In genomic region chr2:47562548-47562947, GRCh38 we compare ENCODE assay signal across 24 cellular contexts. TPM values are rescaled to one million over a fixed set of nuclear protein-coding genes. Genes with fewer than 3 reads are reported as not detected.
DNase-seq lines count a peak whose midpoint lies in the region; ATAC-seq and TF ChIP-seq lines count a peak whose summit lies in the region.
"Had no signal": no experiment of that assay in that cellular context is flagged by ENCODE, and none has a peak within 500 bp of the region (broad histone marks: within the 10 kb centered on the region; RNA-seq: fewer than 3 reads in every experiment).

No MANE protein-coding gene starts in this region.

- H3K4me1 Mint-ChIP-seq in endodermal cell = peaks cover 64% of the 10 kb centered on the region
- H3K4me1 Mint-ChIP-seq: CD14-positive monocyte; CD4-positive, alpha-beta memory T cell; CD4-positive, CD25-positive, alpha-beta regulatory T cell; CD8-positive, alpha-beta memory T cell had no signal

- no peak overlapping the region for H3K4me3 Mint-ChIP-seq in endodermal cell
- H3K4me3 Mint-ChIP-seq: CD14-positive monocyte; CD4-positive, alpha-beta memory T cell; CD8-positive, alpha-beta memory T cell had no signal

- H4K91ac ChIP-seq in trophoblast cell (ENCODE audit: low read depth, low read length) = no peak overlapping the region

- intact Hi-C loops in right lobe of liver (cut with DNase I) = no loop called here

- H3K27me3 ChIP-seq in endodermal cell (ENCODE audit: control insufficient read depth, insufficient read depth, low read length, poor library complexity, severe bottlenecking) (no peaks in the 10 kb centered on the region), trophoblast cell (ENCODE audit: insufficient read depth, low read length) (no peaks in the 10 kb centered on the region), right lobe of liver (no peaks in the 10 kb centered on the region)

- ATAC-seq in right lobe of liver = no peak
- ATAC-seq in GM21825 (IDR thresholded peaks at IDR 0.05; ENCODE audit: unreplicated experiment) = no peak
- ATAC-seq: GM12878 had no signal

- H2BK5ac ChIP-seq in trophoblast cell (ENCODE audit: low read depth, low read length, poor library complexity) = peak overlapping the region; percentile 9

- no peaks in the 10 kb centered on the region for H3K79me1 ChIP-seq in trophoblast cell (ENCODE audit: low read length)

- H3K9ac ChIP-seq in endodermal cell (ENCODE audit: extremely low read depth, low read length, poor library complexity, severe bottlenecking) (no peak overlapping the region), trophoblast cell (ENCODE audit: low read length) (no peak overlapping the region)
- H3K9ac ChIP-seq: BLaER1 had no signal

- H3K4me3 ChIP-seq in HEK293 (ENCODE audit: low read depth, low read length) (no peak overlapping the region), endodermal cell (ENCODE audit: low read length) (no peak overlapping the region), trophoblast cell (ENCODE audit: low read depth, low read length) (no peak overlapping the region), right lobe of liver (no peak overlapping the region)
- H3K4me3 ChIP-seq: BLaER1, GM12878 had no signal

- POLR2A ChIA-PET in HEK293 (lab: Yijun Ruan, JAX) = no interaction called here

- peak overlapping the region; percentile 15 for H3K18ac ChIP-seq in trophoblast cell (ENCODE audit: low read length)

- WGBS in endodermal cell (ENCODE audit: insufficient coverage in 1 of 2, insufficient read length in 1 of 2), 2 experiments = 94 to 96% methylated on average over 5 of the region's 5 CpGs
- no CpG with 5 or more reads among the region's 5 CpGs for WGBS in trophoblast cell (ENCODE audit: extremely low coverage, insufficient coverage, insufficient read length)
- 40% methylated on average over 1 of the region's 5 CpGs for WGBS in right lobe of liver (ENCODE audit: insufficient coverage, low coverage, low lambda C conversion rate, missing lambda C conversion rate)

- no peaks in the 10 kb centered on the region for H3K4me1 ChIP-seq in HEK293 (ENCODE audit: control insufficient read depth, insufficient read depth, low read length)
- H3K4me1 ChIP-seq in endodermal cell (ENCODE audit: control insufficient read depth, insufficient read depth, low read length) = peaks cover 9% of the 10 kb centered on the region
- H3K4me1 ChIP-seq in trophoblast cell (ENCODE audit: control insufficient read depth in 1 of 2, insufficient read depth in 2 of 2, low read length in 2 of 2) = peaks cover 6 to 26% of the 10 kb centered on the region in 2 experiments
- no peaks in the 10 kb centered on the region for H3K4me1 ChIP-seq in right lobe of liver
- H3K4me1 ChIP-seq: BE2C, BLaER1 had no signal

- no peaks in the 10 kb centered on the region for H3K79me2 ChIP-seq in trophoblast cell (ENCODE audit: control insufficient read depth, insufficient read depth, low read length, poor library complexity)

- H3K9me3 ChIP-seq in HEK293 (ENCODE audit: control insufficient read depth, insufficient read depth, low read depth, low read length) = no peaks in the 10 kb centered on the region
- H3K9me3 ChIP-seq in endodermal cell (ENCODE audit: control insufficient read depth, low read length) = no peaks in the 10 kb centered on the region
- peaks cover 1% of the 10 kb centered on the region for H3K9me3 ChIP-seq in trophoblast cell (ENCODE audit: insufficient read depth, low read depth, low read length)
- H3K9me3 ChIP-seq in right lobe of liver = no peaks in the 10 kb centered on the region
- H3K9me3 ChIP-seq: BE2C, BLaER1 had no signal

- no peak overlapping the region for H2AFZ ChIP-seq in trophoblast cell (ENCODE audit: insufficient read depth, low read length, poor library complexity)

- DNase-seq in endodermal cell (peak; percentile 39), trophoblast cell (no peak), right lobe of liver (no peak)
- no peak for DNase-seq in activated effector memory CD4-positive, alpha-beta T cell treated with anti-CD3 and anti-CD28 coated beads, Interleukin-2, amount 50 U/mL, for 16 hours
- DNase-seq: 8988T; BE2C; C1 segment of cervical spinal cord; CD4-positive, alpha-beta memory T cell; CD4-positive, CD25-positive, alpha-beta regulatory T cell; CD8-positive, alpha-beta memory T cell; COR-L47; DMS 273 treated with DMSO at 0.1 percent for 48 hours; DMS153; DMS53; DMS79; DND-41; EL; GDM1 had no signal

- H3K27ac ChIP-seq in HEK293 (ENCODE audit: extremely low read depth, low read depth, low read length) (no peak overlapping the region), endodermal cell (ENCODE audit: low read depth, low read length) (no peak overlapping the region), trophoblast cell (ENCODE audit: low read depth, low read length) (no peak overlapping the region), right lobe of liver (no peak overlapping the region)
- H3K27ac ChIP-seq: BLaER1 had no signal

- no peak overlapping the region for H3K23ac ChIP-seq in trophoblast cell (ENCODE audit: low read length)

- no peak overlapping the region for H4K12ac ChIP-seq in trophoblast cell (ENCODE audit: low read depth, low read length)

- no peaks in the 10 kb centered on the region for H3K27me3 Mint-ChIP-seq in endodermal cell (ENCODE audit: insufficient read depth)

- H2BK12ac ChIP-seq in trophoblast cell (ENCODE audit: low read length) = no peak overlapping the region

- H3K36me3 ChIP-seq in HEK293 (ENCODE audit: control insufficient read depth in 2 of 2, insufficient read depth in 1 of 2, low read length in 2 of 2) (no peaks in the 10 kb centered on the region), endodermal cell (ENCODE audit: control insufficient read depth, insufficient read depth, low read length) (peaks cover 100% of the 10 kb centered on the region), trophoblast cell (ENCODE audit: control insufficient read depth in 1 of 2, insufficient read depth in 2 of 2, low read length in 2 of 2) (peaks cover 0 to 4% of the 10 kb centered on the region in 2 experiments), right lobe of liver (no peaks in the 10 kb centered on the region)
- H3K36me3 ChIP-seq: BE2C had no signal

- no peak overlapping the region for H3K14ac ChIP-seq in trophoblast cell (ENCODE audit: low read length)

- no peak overlapping the region for H4K8ac ChIP-seq in trophoblast cell (ENCODE audit: low read depth, low read length)

- TF ChIP-seq POLR2A in right lobe of liver (IDR thresholded peaks at IDR 0.05) = no peak

- H3K4ac ChIP-seq in trophoblast cell (ENCODE audit: low read depth, low read length) = no peak overlapping the region

- no peak overlapping the region for H2BK120ac ChIP-seq in trophoblast cell (ENCODE audit: insufficient read depth, low read length, poor library complexity)

- H3K4me2 ChIP-seq in trophoblast cell (ENCODE audit: low read length) = no peak overlapping the region
- H3K4me2 ChIP-seq: BLaER1 had no signal

- CTCF ChIA-PET in HEK293 (lab: Yijun Ruan, JAX) = no interaction called here

- TF ChIP-seq CTCF in HEK293 (tag by site-specific recombination; IDR thresholded peaks at IDR 0.05) (no peak), endodermal cell (conservative IDR thresholded peaks at IDR 0.05) (no peak), right lobe of liver (IDR thresholded peaks at IDR 0.05) (no peak)

- peaks cover 70% of the 10 kb centered on the region for H3K36me3 Mint-ChIP-seq in endodermal cell (ENCODE audit: low read depth)
- H3K36me3 Mint-ChIP-seq: CD14-positive monocyte; CD4-positive, alpha-beta memory T cell; CD4-positive, CD25-positive, alpha-beta regulatory T cell; CD8-positive, alpha-beta memory T cell had no signal

- H3K9me3 Mint-ChIP-seq in endodermal cell = no peaks in the 10 kb centered on the region
- H3K9me3 Mint-ChIP-seq: CD4-positive, alpha-beta memory T cell; CD4-positive, CD25-positive, alpha-beta regulatory T cell; CD8-positive, alpha-beta memory T cell had no signal

- H2AK5ac ChIP-seq in trophoblast cell (ENCODE audit: low read length) = no peak overlapping the region

- H3K27ac Mint-ChIP-seq in endodermal cell = peak overlapping the region; percentile 45
- H3K27ac Mint-ChIP-seq: CD14-positive monocyte; CD4-positive, alpha-beta memory T cell; CD4-positive, CD25-positive, alpha-beta regulatory T cell; CD8-positive, alpha-beta memory T cell had no signal

TF ChIP-seq in HEK293, 187 proteins besides CTCF, POLR2A, EP300 and RAD21 (continues in another document):
- no peak for TF ChIP-seq PRDM10 (tag by site-specific recombination; IDR thresholded peaks at IDR 0.05)

RNA-seq across cellular contexts. Expression of gene KCNK12, which starts 8.2 kb away (rescaled TPM):
- total RNA-seq in endodermal cell (10 to 100 TPM; 52.3 to 79.0 TPM), right lobe of liver (not detected)
- polyA plus RNA-seq in endodermal cell (2013, experiment 1 of 2) = 16.1 TPM
- 16.9 TPM for polyA plus RNA-seq in endodermal cell (2013, experiment 2 of 2)
- 5.4 and 5.9 TPM in 2 replicates for polyA plus RNA-seq in trophoblast cell (2013)
- total RNA-seq: A673 had no signal
- polyA plus RNA-seq: CD14-positive monocyte had no signal

Comparison
In these comparisons a context has a peak if more than half of its experiments do, and no peak if none do; other contexts are left out.
1. RNA of gene KCNK12, which starts 8.2 kb away (total RNA-seq): 52.3 to 79.0 TPM in endodermal cell; not detected in right lobe of liver; every median in the first group is over 10 times any median in the second.